20 cellular contexts compared by ENCODE assay signal in genomic region chr10:71688256-71688655, GRCh38. TPM values are rescaled to one million over a fixed set of nuclear protein-coding genes. Genes with fewer than 3 reads are reported as not detected.
DNase-seq lines count a peak whose midpoint lies in the region; ATAC-seq, FAIRE-seq and TF ChIP-seq lines count a peak whose summit lies in the region.
"Had no signal": no experiment of that assay in that cellular context is flagged by ENCODE, and none has a peak within 500 bp of the region (broad histone marks: within the 10 kb centered on the region; RNA-seq: fewer than 3 reads in every experiment).

No MANE protein-coding gene starts in this region.

- no peak for DNase-seq in activated T-cell treated with anti-CD3 and anti-CD28 coated beads, Interleukin-2, amount 50 U/mL, for 24 hours
- DNase-seq in activated T-cell treated with anti-CD3 and anti-CD28 coated beads, Interleukin-2, amount 50 U/mL, for 1 hour, result no peak
- DNase-seq in T-cell, result no peak
- no peak for DNase-seq in stimulated activated effector memory CD8-positive, alpha-beta T cell treated with anti-CD3 and anti-CD28 coated beads, Interleukin-12 subunit alpha, Interleukin-12 subunit beta, amount 100 ng/mL, for 72 hours (ENCODE audit: low spot score in 2 of 2)
- no peak for DNase-seq in effector CD4-positive, alpha-beta T cell
- DNase-seq in GM12892 (ENCODE audit: insufficient read length), result no peak
- no peak for DNase-seq in cerebellum (ENCODE audit: low spot score)
- DNase-seq: activated CD4-positive, alpha-beta T cell treated with anti-CD3 and anti-CD28 coated beads, Interleukin-2, amount 50 U/mL, for 1 hour; foreskin fibroblast; GOT3; NCI-H1417 treated with DMSO at 0.1 percent for 48 hours; NCI-H524 treated with DMSO at 0.1 percent for 48 hours had no signal

- no peak for FAIRE-seq in GM12892 (lab: Jason Lieb, UNC)
- FAIRE-seq: GM12891, GM19239 had no signal

- no peak for TF ChIP-seq POLR2A in GM12892 (IDR thresholded peaks at IDR 0.05; ENCODE audit: low read depth, low read length)

- H3K27me3 Mint-ChIP-seq in activated T-cell treated with anti-CD3 and anti-CD28 coated beads, Interleukin-2, amount 50 U/mL, for 24 hours, result no peaks in the 10 kb centered on the region
- H3K27me3 Mint-ChIP-seq in T-cell, result no peaks in the 10 kb centered on the region
- peaks cover 16% of the 10 kb centered on the region for H3K27me3 Mint-ChIP-seq in dendritic cell treated with granulocyte-macrophage colony-stimulating factor and Interleukin-4, amounts not matched to agents 40 ng/mL and 50 ng/mL, for 4 days

- no peak overlapping the region for H3K4me3 Mint-ChIP-seq in activated T-cell treated with anti-CD3 and anti-CD28 coated beads, Interleukin-2, amount 50 U/mL, for 24 hours
- no peak overlapping the region for H3K4me3 Mint-ChIP-seq in T-cell
- H3K4me3 Mint-ChIP-seq in dendritic cell treated with granulocyte-macrophage colony-stimulating factor and Interleukin-4, amounts not matched to agents 40 ng/mL and 50 ng/mL, for 4 days, result no peak overlapping the region
- H3K4me3 Mint-ChIP-seq in stimulated activated effector memory CD8-positive, alpha-beta T cell treated with anti-CD3 and anti-CD28 coated beads, Interleukin-12 subunit alpha, Interleukin-12 subunit beta, amount 100 ng/mL, for 72 hours, result no peak overlapping the region

- H3K4me1 Mint-ChIP-seq in activated T-cell treated with anti-CD3 and anti-CD28 coated beads, Interleukin-2, amount 50 U/mL, for 24 hours (ENCODE audit: low read depth), result peaks cover 8% of the 10 kb centered on the region
- H3K4me1 Mint-ChIP-seq in T-cell, result peaks cover 0 to 9% (median 3%) of the 10 kb centered on the region in 3 donors
- H3K4me1 Mint-ChIP-seq in dendritic cell treated with granulocyte-macrophage colony-stimulating factor and Interleukin-4, amounts not matched to agents 40 ng/mL and 50 ng/mL, for 4 days (ENCODE audit: low read depth), result peaks cover 49% of the 10 kb centered on the region
- peaks cover 12% of the 10 kb centered on the region for H3K4me1 Mint-ChIP-seq in stimulated activated effector memory CD8-positive, alpha-beta T cell treated with anti-CD3 and anti-CD28 coated beads, Interleukin-12 subunit alpha, Interleukin-12 subunit beta, amount 100 ng/mL, for 72 hours

- no peak for ATAC-seq in T-cell (replicated peaks in 1 of 4)
- ATAC-seq in stimulated activated effector memory CD8-positive, alpha-beta T cell treated with anti-CD3 and anti-CD28 coated beads, Interleukin-12 subunit alpha, Interleukin-12 subunit beta, amount 100 ng/mL, for 72 hours, result no peak

- CTCF ChIA-PET in T-cell (lab: Charles Lee), result interaction anchor here in 1 of 2 donors (0.6 kb wide), 1 partner anchor 212 kb away, joined by 3 read pairs; no protein-coding TSS in a partner anchor

- no peaks in the 10 kb centered on the region for H3K36me3 Mint-ChIP-seq in activated T-cell treated with anti-CD3 and anti-CD28 coated beads, Interleukin-2, amount 50 U/mL, for 24 hours (ENCODE audit: low read depth)
- H3K36me3 Mint-ChIP-seq in T-cell, result no peaks in the 10 kb centered on the region
- H3K36me3 Mint-ChIP-seq in dendritic cell treated with granulocyte-macrophage colony-stimulating factor and Interleukin-4, amounts not matched to agents 40 ng/mL and 50 ng/mL, for 4 days (ENCODE audit: low read depth), result peaks cover 7% of the 10 kb centered on the region
- peaks cover 13% of the 10 kb centered on the region for H3K36me3 Mint-ChIP-seq in stimulated activated effector memory CD8-positive, alpha-beta T cell treated with anti-CD3 and anti-CD28 coated beads, Interleukin-12 subunit alpha, Interleukin-12 subunit beta, amount 100 ng/mL, for 72 hours

- H3K9me3 Mint-ChIP-seq in activated T-cell treated with anti-CD3 and anti-CD28 coated beads, Interleukin-2, amount 50 U/mL, for 24 hours, result peaks cover 4% of the 10 kb centered on the region
- peaks cover 2 to 4% (median 4%) of the 10 kb centered on the region in 3 donors for H3K9me3 Mint-ChIP-seq in T-cell
- H3K9me3 Mint-ChIP-seq in dendritic cell treated with granulocyte-macrophage colony-stimulating factor and Interleukin-4, amounts not matched to agents 40 ng/mL and 50 ng/mL, for 4 days, result peaks cover 9% of the 10 kb centered on the region
- peaks cover 4% of the 10 kb centered on the region for H3K9me3 Mint-ChIP-seq in stimulated activated effector memory CD8-positive, alpha-beta T cell treated with anti-CD3 and anti-CD28 coated beads, Interleukin-12 subunit alpha, Interleukin-12 subunit beta, amount 100 ng/mL, for 72 hours

- intact Hi-C loops in dendritic cell treated with granulocyte-macrophage colony-stimulating factor and Interleukin-4, amounts not matched to agents 40 ng/mL and 50 ng/mL, for 4 days (cut with micrococcal nuclease), result no loop called here

- POLR2A ChIA-PET in T-cell (lab: Charles Lee), result no interaction called here

- peak overlapping the region; percentile 26 for H3K27ac Mint-ChIP-seq in activated T-cell treated with anti-CD3 and anti-CD28 coated beads, Interleukin-2, amount 50 U/mL, for 24 hours
- H3K27ac Mint-ChIP-seq in T-cell, result peak overlapping the region; percentile 78 to 82
- H3K27ac Mint-ChIP-seq in dendritic cell treated with granulocyte-macrophage colony-stimulating factor and Interleukin-4, amounts not matched to agents 40 ng/mL and 50 ng/mL, for 4 days, result peak overlapping the region; percentile 51
- H3K27ac Mint-ChIP-seq in stimulated activated effector memory CD8-positive, alpha-beta T cell treated with anti-CD3 and anti-CD28 coated beads, Interleukin-12 subunit alpha, Interleukin-12 subunit beta, amount 100 ng/mL, for 72 hours, result peak overlapping the region; percentile 97

RNA-seq across cellular contexts. Expression of gene C10orf105, which starts 31.3 kb away (rescaled TPM):
- total RNA-seq in T-cell (under 1 TPM; 0.15 to 0.45 (median 0.16) TPM), cerebellum (1.00 TPM)
- polyA plus RNA-seq in GM12892 (2012; ENCODE audit: missing spikeins), result 0.11 TPM
- total RNA-seq: A673, dermis microvascular lymphatic vessel endothelial cell, epithelial cell of proximal tubule, hepatocyte, MCF 10A had no signal
- polyA plus RNA-seq: hepatocyte had no signal

Comparison
In these comparisons a context has a peak if more than half of its experiments do, and no peak if none do; other contexts are left out.
1. H3K27ac Mint-ChIP-seq: peak in every context shown above with its lines; median percentile 97 in stimulated activated effector memory CD8-positive, alpha-beta T cell treated with anti-CD3 and anti-CD28 coated beads, Interleukin-12 subunit alpha, Interleukin-12 subunit beta, amount 100 ng/mL, for 72 hours; 80 in T-cell; 51 in dendritic cell treated with granulocyte-macrophage colony-stimulating factor and Interleukin-4, amounts not matched to agents 40 ng/mL and 50 ng/mL, for 4 days; 26 in activated T-cell treated with anti-CD3 and anti-CD28 coated beads, Interleukin-2, amount 50 U/mL, for 24 hours.